In genomic region chr2:144382848-144383247, GRCh38 we compare ENCODE assay signal across 1 cellular context.
TF ChIP-seq lines count a peak whose summit lies in the region.

No MANE protein-coding gene starts in this region.

TF ChIP-seq in GM23338, 12 proteins besides CTCF, POLR2A, EP300 and RAD21 (continued from another document):
- TF ChIP-seq, protein P1, sequence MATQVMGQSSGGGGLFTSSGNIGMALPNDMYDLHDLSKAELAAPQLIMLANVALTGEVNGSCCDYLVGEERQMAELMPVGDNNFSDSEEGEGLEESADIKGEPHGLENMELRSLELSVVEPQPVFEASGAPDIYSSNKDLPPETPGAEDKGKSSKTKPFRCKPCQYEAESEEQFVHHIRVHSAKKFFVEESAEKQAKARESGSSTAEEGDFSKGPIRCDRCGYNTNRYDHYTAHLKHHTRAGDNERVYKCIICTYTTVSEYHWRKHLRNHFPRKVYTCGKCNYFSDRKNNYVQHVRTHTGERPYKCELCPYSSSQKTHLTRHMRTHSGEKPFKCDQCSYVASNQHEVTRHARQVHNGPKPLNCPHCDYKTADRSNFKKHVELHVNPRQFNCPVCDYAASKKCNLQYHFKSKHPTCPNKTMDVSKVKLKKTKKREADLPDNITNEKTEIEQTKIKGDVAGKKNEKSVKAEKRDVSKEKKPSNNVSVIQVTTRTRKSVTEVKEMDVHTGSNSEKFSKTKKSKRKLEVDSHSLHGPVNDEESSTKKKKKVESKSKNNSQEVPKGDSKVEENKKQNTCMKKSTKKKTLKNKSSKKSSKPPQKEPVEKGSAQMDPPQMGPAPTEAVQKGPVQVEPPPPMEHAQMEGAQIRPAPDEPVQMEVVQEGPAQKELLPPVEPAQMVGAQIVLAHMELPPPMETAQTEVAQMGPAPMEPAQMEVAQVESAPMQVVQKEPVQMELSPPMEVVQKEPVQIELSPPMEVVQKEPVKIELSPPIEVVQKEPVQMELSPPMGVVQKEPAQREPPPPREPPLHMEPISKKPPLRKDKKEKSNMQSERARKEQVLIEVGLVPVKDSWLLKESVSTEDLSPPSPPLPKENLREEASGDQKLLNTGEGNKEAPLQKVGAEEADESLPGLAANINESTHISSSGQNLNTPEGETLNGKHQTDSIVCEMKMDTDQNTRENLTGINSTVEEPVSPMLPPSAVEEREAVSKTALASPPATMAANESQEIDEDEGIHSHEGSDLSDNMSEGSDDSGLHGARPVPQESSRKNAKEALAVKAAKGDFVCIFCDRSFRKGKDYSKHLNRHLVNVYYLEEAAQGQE (IDR thresholded peaks at IDR 0.05; ENCODE audit: unreplicated experiment) = no peak
- TF ChIP-seq POLR2AphosphoS5 (IDR thresholded peaks at IDR 0.05; ENCODE audit: low read depth) = no peak
TF ChIP-seq in GM23338: peak in this region for 0.
